8 cellular contexts compared by ENCODE assay signal in genomic region chr1:225508538-225509375, GRCh38.
DNase-seq lines count a peak whose midpoint lies in the region; ATAC-seq and TF ChIP-seq lines count a peak whose summit lies in the region.

No MANE protein-coding gene starts in this region.

- CTCF ChIA-PET in activated naive CD4-positive, alpha-beta T cell treated with anti-CD3 and anti-CD28 coated beads, Interleukin-2, amount 10 ng/mL, durations not matched to agents 7 days and 5 days (lab: Charles Lee): interaction anchor here (0.8 kb wide), 1 partner anchor 10 kb away, joined by 3 read pairs; no protein-coding TSS in a partner anchor

- peak overlapping the region; percentile 77 to 88 (median 80) for H3K27ac ChIP-seq in gastroesophageal sphincter
- H3K27ac ChIP-seq in spleen: no peak overlapping the region

- DNase-seq in activated naive CD4-positive, alpha-beta T cell treated with anti-CD3 and anti-CD28 coated beads, Interleukin-2, amount 50 U/mL, for 72 hours (ENCODE audit: low spot score in 2 of 2): no peak
- no peak for DNase-seq in activated naive CD4-positive, alpha-beta T cell treated with anti-CD3 and anti-CD28 coated beads, Interleukin-2, amount 10 ng/mL, durations not matched to agents 7 days and 5 days
- DNase-seq in progenitor cell of endocrine pancreas (ENCODE audit: low spot score, unreplicated experiment): no peak
- no peak for DNase-seq in KG1 (lab: John Stamatoyannopoulos, UW)
- no peak for DNase-seq in NCI-H2171 treated with DMSO at 0.1 percent for 48 hours (lab: John Stamatoyannopoulos, UW)
- no peak for DNase-seq in spleen

- no peak overlapping the region for H3K27ac Mint-ChIP-seq in activated naive CD4-positive, alpha-beta T cell treated with anti-CD3 and anti-CD28 coated beads, Interleukin-2, amount 50 U/mL, for 72 hours
- no peak overlapping the region for H3K27ac Mint-ChIP-seq in activated naive CD4-positive, alpha-beta T cell treated with anti-CD3 and anti-CD28 coated beads, Interleukin-2, amount 10 ng/mL, durations not matched to agents 7 days and 5 days
- peak overlapping the region; percentile 86 for H3K27ac Mint-ChIP-seq in progenitor cell of endocrine pancreas

- TF ChIP-seq EP300 in gastroesophageal sphincter (IDR thresholded peaks at IDR 0.05): no peak

- no peaks in the 10 kb centered on the region for H3K9me3 Mint-ChIP-seq in activated naive CD4-positive, alpha-beta T cell treated with anti-CD3 and anti-CD28 coated beads, Interleukin-2, amount 50 U/mL, for 72 hours
- no peaks in the 10 kb centered on the region for H3K9me3 Mint-ChIP-seq in activated naive CD4-positive, alpha-beta T cell treated with anti-CD3 and anti-CD28 coated beads, Interleukin-2, amount 10 ng/mL, durations not matched to agents 7 days and 5 days
- H3K9me3 Mint-ChIP-seq in progenitor cell of endocrine pancreas (ENCODE audit: low read depth): no peaks in the 10 kb centered on the region

- peaks cover 0 to 39% of the 10 kb centered on the region in 2 donors for H3K36me3 ChIP-seq in gastroesophageal sphincter
- peaks cover 0 to 19% (median 0%) of the 10 kb centered on the region in 6 donors for H3K36me3 ChIP-seq in spleen

- no peaks in the 10 kb centered on the region for H3K4me1 Mint-ChIP-seq in activated naive CD4-positive, alpha-beta T cell treated with anti-CD3 and anti-CD28 coated beads, Interleukin-2, amount 10 ng/mL, durations not matched to agents 7 days and 5 days
- H3K4me1 Mint-ChIP-seq in progenitor cell of endocrine pancreas (ENCODE audit: low read depth): peaks cover 8% of the 10 kb centered on the region

- H3K4me1 ChIP-seq in gastroesophageal sphincter: peaks cover 6 to 20% (median 8%) of the 10 kb centered on the region in 3 donors
- H3K4me1 ChIP-seq in spleen: no peaks in the 10 kb centered on the region

- no peaks in the 10 kb centered on the region for H3K36me3 Mint-ChIP-seq in activated naive CD4-positive, alpha-beta T cell treated with anti-CD3 and anti-CD28 coated beads, Interleukin-2, amount 50 U/mL, for 72 hours
- H3K36me3 Mint-ChIP-seq in activated naive CD4-positive, alpha-beta T cell treated with anti-CD3 and anti-CD28 coated beads, Interleukin-2, amount 10 ng/mL, durations not matched to agents 7 days and 5 days: no peaks in the 10 kb centered on the region
- H3K36me3 Mint-ChIP-seq in progenitor cell of endocrine pancreas (ENCODE audit: insufficient read depth): peaks cover 16% of the 10 kb centered on the region

- H3K9me3 ChIP-seq in gastroesophageal sphincter (no peaks in the 10 kb centered on the region), spleen (no peaks in the 10 kb centered on the region)

- no peak overlapping the region for H3K4me3 Mint-ChIP-seq in activated naive CD4-positive, alpha-beta T cell treated with anti-CD3 and anti-CD28 coated beads, Interleukin-2, amount 10 ng/mL, durations not matched to agents 7 days and 5 days
- no peak overlapping the region for H3K4me3 Mint-ChIP-seq in progenitor cell of endocrine pancreas (ENCODE audit: low read depth)

- ATAC-seq in activated naive CD4-positive, alpha-beta T cell treated with anti-CD3 and anti-CD28 coated beads, Interleukin-2, amount 50 U/mL, for 72 hours: peak; percentile 66 to 91
- peak; percentile 96 for ATAC-seq in SK-N-SH treated with all-trans-retinoic acid at 6 μM for 48 hours
- peak; percentile 99 for ATAC-seq in gastroesophageal sphincter

- 67 to 70% methylated on average over 10 of the region's 12 CpGs for WGBS in gastroesophageal sphincter (ENCODE audit: low coverage in 1 of 2), 2 donors
- 85 to 89% (median 88%) methylated on average over 11 to 12 of the region's 12 CpGs for WGBS in spleen, 5 donors

- H3K4me3 ChIP-seq in gastroesophageal sphincter: no peak overlapping the region
- H3K4me3 ChIP-seq in spleen: no peak overlapping the region

- no peak for TF ChIP-seq POLR2A in gastroesophageal sphincter (IDR thresholded peaks at IDR 0.05)
- no peak for TF ChIP-seq POLR2A in spleen (IDR thresholded peaks at IDR 0.05)

- intact Hi-C loops in spleen (cut with DNase I; ENCODE audit: low total_unique reads): no loop called here

- H3K27me3 ChIP-seq in gastroesophageal sphincter: no peaks in the 10 kb centered on the region
- no peaks in the 10 kb centered on the region for H3K27me3 ChIP-seq in spleen (replicated peaks in 1 of 7)

- TF ChIP-seq CTCF in gastroesophageal sphincter (IDR thresholded peaks at IDR 0.05): no peak
- no peak for TF ChIP-seq CTCF in progenitor cell of endocrine pancreas (IDR thresholded peaks at IDR 0.05; ENCODE audit: unreplicated experiment)
- TF ChIP-seq CTCF in spleen (IDR thresholded peaks at IDR 0.05 in 8 of 11, conservative IDR thresholded peaks at IDR 0.05 in 3 of 11): no peak

- peaks cover 9% of the 10 kb centered on the region for H3K27me3 Mint-ChIP-seq in activated naive CD4-positive, alpha-beta T cell treated with anti-CD3 and anti-CD28 coated beads, Interleukin-2, amount 10 ng/mL, durations not matched to agents 7 days and 5 days
- no peaks in the 10 kb centered on the region for H3K27me3 Mint-ChIP-seq in progenitor cell of endocrine pancreas

TF ChIP-seq in SK-N-SH treated with all-trans-retinoic acid at 6 μM for 48 hours, 23 proteins besides CTCF, POLR2A, EP300 and RAD21:
- peak; percentile 81; the same call in 1 of the 2 replicates for TF ChIP-seq TOX (CRISPR knock-in tag; IDR thresholded peaks at IDR 0.05; ENCODE audit: borderline replicate concordance)
- peak; percentile 30; the same call in 1 of the 2 replicates for TF ChIP-seq POU6F1 (CRISPR knock-in tag; IDR thresholded peaks at IDR 0.05; ENCODE audit: borderline replicate concordance, low read depth)
- 0 out of 2 replicates have a peak, but pooled peaks have one; percentile 25 for TF ChIP-seq RARB (CRISPR knock-in tag; IDR thresholded peaks at IDR 0.05)
- TF ChIP-seq ZC3H10 (CRISPR knock-in tag; IDR thresholded peaks at IDR 0.05): peak; percentile 63; the same call in 1 of the 2 replicates
- TF ChIP-seq PATZ1 (CRISPR knock-in tag; IDR thresholded peaks at IDR 0.05; ENCODE audit: borderline replicate concordance): peak; percentile 77; the same call in 1 of the 2 replicates
- no peak for TF ChIP-seq TCF4 (CRISPR knock-in tag; IDR thresholded peaks at IDR 0.05; ENCODE audit: borderline replicate concordance)
- TF ChIP-seq ZNF70 (CRISPR knock-in tag; IDR thresholded peaks at IDR 0.05): no peak
TF ChIP-seq in SK-N-SH treated with all-trans-retinoic acid at 6 μM for 48 hours: peak in this region for 5.

Comparison
In these comparisons a context has a peak if more than half of its experiments do, and no peak if none do; other contexts are left out.
1. H3K27ac ChIP-seq: peak in gastroesophageal sphincter (4 of 4); none in spleen (0 of 8).
2. Peak in every context shown above with its lines, with median percentiles within 50 percentile points of each other: ATAC-seq.